Comparison of ENCODE assay signal across 21 cellular contexts in the genomic region with DNA sequence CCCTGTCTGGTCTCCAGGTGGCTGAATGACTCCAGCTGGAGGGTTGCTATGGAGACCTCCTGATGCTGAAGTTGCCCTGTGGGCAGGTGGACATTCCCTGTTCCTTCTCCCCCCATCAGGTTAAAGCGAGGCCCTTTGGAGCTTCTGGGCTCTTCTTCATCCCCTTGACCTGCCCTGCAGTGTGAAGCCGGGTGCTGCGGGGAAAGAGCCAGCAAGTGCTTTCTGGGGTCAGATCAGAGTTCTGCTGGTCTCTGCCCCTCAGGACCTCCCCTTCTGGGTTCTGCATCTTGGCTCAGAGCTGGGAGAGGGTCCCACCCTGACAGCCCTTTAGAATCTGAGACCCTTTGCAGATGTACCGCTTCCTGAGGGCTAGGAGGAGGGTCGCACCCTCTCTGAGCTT. TPM values are rescaled to one million over a fixed set of nuclear protein-coding genes. Genes with fewer than 3 reads are reported as not detected.
DNase-seq lines count a peak whose midpoint lies in the region; ATAC-seq, FAIRE-seq and TF ChIP-seq lines count a peak whose summit lies in the region.
"Had no signal": no experiment of that assay in that cellular context is flagged by ENCODE, and none has a peak within 500 bp of the region (broad histone marks: within the 10 kb centered on the region; RNA-seq: fewer than 3 reads in every experiment).

No MANE protein-coding gene starts in this region.

- H3K4me1 Mint-ChIP-seq in nephron progenitor cell: peaks cover 67% of the 10 kb centered on the region

- 98% methylated on average over 5 of the region's 5 CpGs for WGBS in HepG2 (ENCODE audit: low lambda C conversion rate)
- no CpG with 5 or more reads among the region's 5 CpGs for WGBS in right lobe of liver (ENCODE audit: insufficient coverage, low coverage, low lambda C conversion rate, missing lambda C conversion rate)
- 87 to 91% methylated on average over 5 of the region's 5 CpGs for WGBS in esophagus, 2 donors

- H3K36me3 Mint-ChIP-seq in nephron progenitor cell (ENCODE audit: low read depth): peaks cover 31% of the 10 kb centered on the region

- CTCF ChIA-PET in HepG2 (lab: Yijun Ruan, JAX; ENCODE audit: low intra/inter-chr PET ratio, low total read pairs): no interaction called here

- no peak for TF ChIP-seq CTCF in HepG2 (CRISPR knock-in tag; IDR thresholded peaks at IDR 0.05)
- no peak for TF ChIP-seq CTCF in right lobe of liver (IDR thresholded peaks at IDR 0.05)
- TF ChIP-seq CTCF in nephron progenitor cell (IDR thresholded peaks at IDR 0.05): no peak
- no peak for TF ChIP-seq CTCF in uterus (IDR thresholded peaks at IDR 0.05)

- no peak overlapping the region for H2AFZ ChIP-seq in HepG2 (ENCODE audit: low read length)
- H2AFZ ChIP-seq: GM23338 had no signal

- H3K27me3 ChIP-seq in HepG2 (ENCODE audit: control insufficient read depth in 1 of 2, insufficient read depth in 2 of 2, low read length in 2 of 2) (no peaks in the 10 kb centered on the region), right lobe of liver (no peaks in the 10 kb centered on the region), esophagus (ENCODE audit: control insufficient read depth in 1 of 2, insufficient read depth in 2 of 2, low read length in 2 of 2) (no peaks in the 10 kb centered on the region), uterus (no peaks in the 10 kb centered on the region)
- H3K27me3 ChIP-seq: BE2C had no signal

- peak overlapping the region; percentile 45 for H3K27ac Mint-ChIP-seq in nephron progenitor cell
- H3K27ac Mint-ChIP-seq: GM23338 had no signal

- H3K4me2 ChIP-seq in HepG2 (ENCODE audit: low read depth, low read length): no peak overlapping the region
- H3K4me2 ChIP-seq: GM23338, SK-N-SH had no signal

- H3K27ac ChIP-seq in HepG2 (ENCODE audit: extremely low read length, insufficient read depth, low read length) (no peak overlapping the region), right lobe of liver (no peak overlapping the region), esophagus (ENCODE audit: low read depth in 2 of 2, low read length in 1 of 2) (peak overlapping the region; percentile 0 to 39), uterus (peak overlapping the region; percentile 81 to 86)
- H3K27ac ChIP-seq: HL-60 had no signal

- in situ Hi-C loops in HepG2 (cut with HindIII; ENCODE audit: extremely low pct_ligation_motif_present, low pct_unique_long_range_greater_than_20kb): no loop called here

- H3K9me3 Mint-ChIP-seq in nephron progenitor cell: no peaks in the 10 kb centered on the region
- H3K9me3 Mint-ChIP-seq: GM23338 had no signal

- peaks cover 94% of the 10 kb centered on the region for H3K4me1 ChIP-seq in HepG2 (ENCODE audit: insufficient read depth, low read length)
- no peaks in the 10 kb centered on the region for H3K4me1 ChIP-seq in right lobe of liver
- H3K4me1 ChIP-seq in esophagus (ENCODE audit: control insufficient read depth in 2 of 2, insufficient read depth in 2 of 2, low read length in 1 of 2): no peaks in the 10 kb centered on the region
- peaks cover 0 to 19% of the 10 kb centered on the region in 2 donors for H3K4me1 ChIP-seq in uterus
- H3K4me1 ChIP-seq: BE2C, HAP-1 had no signal

- no peaks in the 10 kb centered on the region for H3K27me3 Mint-ChIP-seq in nephron progenitor cell (ENCODE audit: low read depth, poor library complexity)

- POLR2A ChIA-PET in HepG2 (lab: Yijun Ruan, JAX): interaction anchor here (0.6 to 0.7 kb wide), 2 partner anchors 15 to 23 kb away, joined by 3 read pairs; no protein-coding TSS in a partner anchor

- DNase-seq in HepG2 (ENCODE audit: low spot score) (no peak), right lobe of liver (no peak), nephron progenitor cell (no peak), uterus (no peak), HuH-7.5 (ENCODE audit: low spot score) (no peak)
- DNase-seq: BE2C; NCI-H1105; NCI-H187; NCI-H2107; NCI-H2227 treated with DMSO at 0.1 percent for 48 hours; NCI-H510A treated with DMSO at 0.1 percent for 48 hours; NK-92 treated with Interleukin-12 subunit alpha and Interleukin-12 subunit beta, amount 100 ng/mL, for 24 hours; SIG-M5; SK-N-SH had no signal

- H3K9me3 ChIP-seq in HepG2 (ENCODE audit: low read length) (no peaks in the 10 kb centered on the region), right lobe of liver (no peaks in the 10 kb centered on the region), esophagus (ENCODE audit: control insufficient read depth in 2 of 2, insufficient read depth in 1 of 2, low read depth in 1 of 2, low read length in 1 of 2) (no peaks in the 10 kb centered on the region), uterus (no peaks in the 10 kb centered on the region)
- H3K9me3 ChIP-seq: BE2C, HAP-1, SK-N-SH had no signal

- intact Hi-C loops in HepG2 (cut with micrococcal nuclease; ENCODE audit: unreplicated experiment) (no loop called here), right lobe of liver (cut with DNase I) (no loop called here), uterus (cut with DNase I; ENCODE audit: low total_unique reads) (no loop called here)

- no peak overlapping the region for H3K4me3 Mint-ChIP-seq in nephron progenitor cell
- H3K4me3 Mint-ChIP-seq: GM23338 had no signal

- no peak for TF ChIP-seq EP300 in HepG2 (IDR thresholded peaks at IDR 0.05; ENCODE audit: low read depth in 2 of 2, low read length in 2 of 2)
- no peak for TF ChIP-seq EP300 in HepG2 (CRISPR knock-in tag; IDR thresholded peaks at IDR 0.05; ENCODE audit: borderline replicate concordance)

- no peak for ATAC-seq in HepG2
- no peak for ATAC-seq in right lobe of liver
- ATAC-seq in GM21529 (IDR thresholded peaks at IDR 0.05; ENCODE audit: unreplicated experiment): no peak
- ATAC-seq in GM18909 (IDR thresholded peaks at IDR 0.05; ENCODE audit: poor library complexity, unreplicated experiment): no peak
- ATAC-seq: GM23338, Panc1 had no signal

- no peak for TF ChIP-seq RAD21 in HepG2 (CRISPR knock-in tag; IDR thresholded peaks at IDR 0.05)

- H4K20me1 ChIP-seq in HepG2 (ENCODE audit: insufficient read depth, low read length): peaks cover 100% of the 10 kb centered on the region

- peaks cover 72 to 96% of the 10 kb centered on the region in 2 experiments for H3K36me3 ChIP-seq in HepG2 (replicated peaks in 1 of 2; ENCODE audit: control insufficient read depth in 1 of 2, insufficient read depth in 2 of 2, low read length in 2 of 2)
- no peaks in the 10 kb centered on the region for H3K36me3 ChIP-seq in right lobe of liver
- H3K36me3 ChIP-seq in esophagus (ENCODE audit: control insufficient read depth in 2 of 2, insufficient read depth in 2 of 2, low read length in 1 of 2): no peaks in the 10 kb centered on the region
- no peaks in the 10 kb centered on the region for H3K36me3 ChIP-seq in uterus
- H3K36me3 ChIP-seq: BE2C, HAP-1 had no signal

- no peak for FAIRE-seq in HepG2 (lab: Jason Lieb, UNC)

- BruUV-seq in HepG2 (replicated peaks; lab: Mats Ljungman, UMichigan): no TSS peak

- H3K79me2 ChIP-seq in HepG2 (ENCODE audit: insufficient read depth, low read length): peaks cover 100% of the 10 kb centered on the region

- no peak overlapping the region for H3K4me3 ChIP-seq in HepG2 (replicated peaks in 1 of 3; ENCODE audit: insufficient read depth in 1 of 3, low read depth in 2 of 3, low read length in 3 of 3)
- H3K4me3 ChIP-seq in right lobe of liver: no peak overlapping the region
- H3K4me3 ChIP-seq in esophagus (ENCODE audit: low read depth in 1 of 2, low read length in 2 of 2): no peak overlapping the region
- H3K4me3 ChIP-seq in uterus: no peak overlapping the region
- H3K4me3 ChIP-seq: GM23338, HAP-1 had no signal

- TF ChIP-seq POLR2A in HepG2 (IDR thresholded peaks at IDR 0.05; ENCODE audit: insufficient read depth in 1 of 2, low read depth in 2 of 2, low read length in 2 of 2) (peak in 1 of 2 experiments; percentile 42; a peak in 2 of 4 replicates), right lobe of liver (IDR thresholded peaks at IDR 0.05) (no peak), uterus (IDR thresholded peaks at IDR 0.05) (no peak)

- no peak overlapping the region for H3K9ac ChIP-seq in HepG2 (ENCODE audit: insufficient read depth, low read depth, low read length)
- H3K9ac ChIP-seq: SK-N-SH had no signal

TF ChIP-seq in HepG2, 621 proteins besides CTCF, POLR2A, EP300 and RAD21 (continues in another document):
- no peak for TF ChIP-seq TBX3 (IDR thresholded peaks at IDR 0.05; ENCODE audit: borderline replicate concordance)
- 0 out of 2 replicates have a peak, but pooled peaks have one; percentile 4 for TF ChIP-seq POLR2AphosphoS5 (IDR thresholded peaks at IDR 0.05; ENCODE audit: low read depth, low read length)
- peak; percentile 22 for TF ChIP-seq POLR2G (IDR thresholded peaks at IDR 0.05; ENCODE audit: low read depth, low read length)
- peak; percentile 31 for TF ChIP-seq RBM39 (IDR thresholded peaks at IDR 0.05; ENCODE audit: low read depth, low read length, poor library complexity, severe bottlenecking)

RNA-seq across cellular contexts. Expression of gene NKD1, which starts 25.1 kb away (rescaled TPM):
- 59.0 and 70.4 TPM in 2 replicates for total RNA-seq in HepG2 (2016; rRNA removed; fragmentation: Illumina TruSeq; extraction: Trizol)
- 19.9 and 25.5 TPM in 2 replicates for total RNA-seq in HepG2 (2016; cell fraction: cytosol; rRNA removed; fragmentation: Illumina TruSeq; extraction: Trizol; ENCODE audit: low read depth)
- total RNA-seq in HepG2 (2016; cell fraction: insoluble cytoplasmic fraction; rRNA removed; fragmentation: Illumina TruSeq; extraction: Trizol): 50.0 and 70.7 TPM in 2 replicates
- 136 and 148 TPM in 2 replicates for total RNA-seq in HepG2 (2016; cell fraction: membrane; rRNA removed; fragmentation: Illumina TruSeq; extraction: Trizol)
- 61.9 and 70.6 TPM in 2 replicates for total RNA-seq in HepG2 (2016; cell fraction: nucleus; rRNA removed; fragmentation: Illumina TruSeq; extraction: Trizol)
- polyA plus RNA-seq in HepG2 (2011; rRNA removed): 86.1 and 121 TPM in 2 replicates
- polyA plus RNA-seq in HepG2 (2011; cell fraction: cytosol; rRNA removed): 22.3 and 49.7 TPM in 2 replicates
- polyA plus RNA-seq in HepG2 (2011; cell fraction: nucleus; rRNA removed): 150 and 275 TPM in 2 replicates
- 58.7 and 76.3 TPM in 2 replicates for polyA plus RNA-seq in HepG2 (2012)
- polyA plus RNA-seq in HepG2 (2016; cell fraction: cytosol; fragmentation: Illumina TruSeq; extraction: Trizol; ENCODE audit: low read depth): 106 and 127 TPM in 2 replicates
- polyA plus RNA-seq in HepG2 (2016; cell fraction: insoluble cytoplasmic fraction; fragmentation: Illumina TruSeq; extraction: Trizol; ENCODE audit: low read depth): 95.8 and 124 TPM in 2 replicates
- 156 and 170 TPM in 2 replicates for polyA plus RNA-seq in HepG2 (2016; cell fraction: membrane; fragmentation: Illumina TruSeq; extraction: Trizol; ENCODE audit: low read depth)
- 155 and 169 TPM in 2 replicates for polyA plus RNA-seq in HepG2 (2016; cell fraction: nucleus; fragmentation: Illumina TruSeq; extraction: Trizol; ENCODE audit: insufficient read depth, low read depth)
- 0.02 and 110 TPM in 2 replicates for polyA minus RNA-seq in HepG2 (2011; rRNA and poly(A)+ RNA removed; ENCODE audit: low replicate concordance)
- polyA minus RNA-seq in HepG2 (2011; cell fraction: cytosol; rRNA and poly(A)+ RNA removed): 14.3 and 28.8 TPM in 2 replicates
- 43.1 and 57.6 TPM in 2 replicates for polyA minus RNA-seq in HepG2 (2011; cell fraction: nucleus; rRNA and poly(A)+ RNA removed)
- 1 to 10 TPM in 5 of 6 experiments, under 1 TPM in 1; 0.69 to 2.6 (median 2.1) TPM for total RNA-seq in right lobe of liver
- 1 to 10 TPM; 1.1 to 2.0 TPM for polyA plus RNA-seq in esophagus
- total RNA-seq in uterus: 10 to 100 TPM in 2 of 4 donors, 1 to 10 TPM in 2; 3.5 to 48.1 (median 8.9) TPM

Comparison
In these comparisons a context has a peak if more than half of its experiments do, and no peak if none do; other contexts are left out.
1. H3K27ac ChIP-seq: peak in esophagus (2 of 2) and uterus (2 of 2); none in HepG2 (single experiment) and right lobe of liver (0 of 3).